In genomic region chr6:109013551-109014101, GRCh38 we compare ENCODE assay signal across 9 cellular contexts.
A peak's percentile ranks its signal among the peaks of the same experiment; 100 is the strongest.
DNase-seq lines count a peak whose midpoint lies in the region; ATAC-seq, FAIRE-seq and TF ChIP-seq lines count a peak whose summit lies in the region.
"Had no signal": no experiment of that assay in that cellular context is flagged by ENCODE, and none has a peak within 500 bp of the region (broad histone marks: within the 10 kb centered on the region; RNA-seq: fewer than 3 reads in every experiment).

No MANE protein-coding gene starts in this region.

- no peak for TF ChIP-seq POLR2A in adrenal gland (IDR thresholded peaks at IDR 0.05)
- no peak for TF ChIP-seq POLR2A in GM12891 (IDR thresholded peaks at IDR 0.05; ENCODE audit: low read depth, low read length)

- H3K36me3 Mint-ChIP-seq in CD4-positive, CD25-positive, alpha-beta regulatory T cell: peaks cover 4% of the 10 kb centered on the region

- no peaks in the 10 kb centered on the region for H3K9me3 ChIP-seq in CD4-positive, CD25-positive, alpha-beta regulatory T cell (ENCODE audit: control insufficient read depth in 2 of 2, low read length in 2 of 2)
- no peaks in the 10 kb centered on the region for H3K9me3 ChIP-seq in adrenal gland (replicated peaks in 1 of 3)
- no peaks in the 10 kb centered on the region for H3K9me3 ChIP-seq in neutrophil

- H3K27me3 Mint-ChIP-seq in CD4-positive, CD25-positive, alpha-beta regulatory T cell: peaks cover 6% of the 10 kb centered on the region

- peak overlapping the region; percentile 44 for H3K4me3 ChIP-seq in CD4-positive, CD25-positive, alpha-beta regulatory T cell (ENCODE audit: low read depth, low read length)
- H3K4me3 ChIP-seq in adrenal gland (no peak overlapping the region), neutrophil (ENCODE audit: low read depth in 1 of 2, low read length in 1 of 2) (no peak overlapping the region)
- H3K4me3 ChIP-seq: GM12878 had no signal

- no peak for ATAC-seq in CD4-positive, CD25-positive, alpha-beta regulatory T cell (ENCODE audit: low read depth in 2 of 2)
- no peak for ATAC-seq in GM19452 (IDR thresholded peaks at IDR 0.05; ENCODE audit: unreplicated experiment)
- ATAC-seq: GM12878 had no signal

- H3K27ac ChIP-seq in CD4-positive, CD25-positive, alpha-beta regulatory T cell (ENCODE audit: insufficient read depth, low read length, poor library complexity, severe bottlenecking): peak overlapping the region; percentile 62
- H3K27ac ChIP-seq in adrenal gland (peak overlapping the region in 3 of 5 donors; percentile 12 to 71 (median 39)), neutrophil (peak overlapping the region; percentile 51)

- peak overlapping the region; percentile 38 to 73 (median 66) for H3K4me3 Mint-ChIP-seq in CD4-positive, CD25-positive, alpha-beta regulatory T cell

- FAIRE-seq in GM12891 (lab: Jason Lieb, UNC): no peak
- FAIRE-seq: GM12878 had no signal

- H3K9me3 Mint-ChIP-seq in CD4-positive, CD25-positive, alpha-beta regulatory T cell: no peaks in the 10 kb centered on the region

- H3K4me1 ChIP-seq in CD4-positive, CD25-positive, alpha-beta regulatory T cell (ENCODE audit: control insufficient read depth, insufficient read depth, low read length, poor library complexity, severe bottlenecking): peaks cover 22% of the 10 kb centered on the region
- peaks cover 6 to 34% of the 10 kb centered on the region in 2 donors for H3K4me1 ChIP-seq in adrenal gland (replicated peaks in 1 of 2)
- peaks cover 17 to 20% of the 10 kb centered on the region in 2 experiments for H3K4me1 ChIP-seq in neutrophil (ENCODE audit: control insufficient read depth in 1 of 2, insufficient read depth in 1 of 2, low read depth in 1 of 2, low read length in 1 of 2)

- H3K4me1 Mint-ChIP-seq in CD4-positive, CD25-positive, alpha-beta regulatory T cell: peaks cover 12 to 58% (median 39%) of the 10 kb centered on the region in 4 donors

- intact Hi-C loops in adrenal gland (cut with DNase I): no loop called here
- intact Hi-C loops in head of caudate nucleus (cut with DNase I): loop anchor here (10.0 kb wide), 2 partner anchors 51 to 459 kb away; no protein-coding TSS in a partner anchor

- H3K27ac Mint-ChIP-seq in CD4-positive, CD25-positive, alpha-beta regulatory T cell: peak overlapping the region; percentile 78 to 91 (median 78)

- WGBS in adrenal gland, 4 donors: 17 to 27% (median 22%) methylated on average over 1 of the region's 1 CpG

- H3K27me3 ChIP-seq in CD4-positive, CD25-positive, alpha-beta regulatory T cell (ENCODE audit: control insufficient read depth, insufficient read depth, low read length): no peaks in the 10 kb centered on the region
- H3K27me3 ChIP-seq in adrenal gland (no peaks in the 10 kb centered on the region), neutrophil (no peaks in the 10 kb centered on the region)

- TF ChIP-seq CTCF in adrenal gland (IDR thresholded peaks at IDR 0.05): no peak
- TF ChIP-seq CTCF in neutrophil (IDR thresholded peaks at IDR 0.05): no peak

- DNase-seq in CD4-positive, CD25-positive, alpha-beta regulatory T cell: no peak
- DNase-seq in Kasumi-1 (lab: John Stamatoyannopoulos, UW) (peak; percentile 32 to 68), adrenal gland (no peak), head of caudate nucleus (no peak), GM12891 (ENCODE audit: insufficient read length, low spot score) (no peak)
- DNase-seq in activated CD4-positive, alpha-beta T cell treated with anti-CD3 and anti-CD28 coated beads for 48 hours: no peak

- H3K36me3 ChIP-seq in CD4-positive, CD25-positive, alpha-beta regulatory T cell (ENCODE audit: control insufficient read depth, insufficient read depth, low read length): no peaks in the 10 kb centered on the region
- no peaks in the 10 kb centered on the region for H3K36me3 ChIP-seq in adrenal gland (replicated peaks in 1 of 2)
- H3K36me3 ChIP-seq in neutrophil: no peaks in the 10 kb centered on the region

TF ChIP-seq in GM12891, 5 proteins besides CTCF, POLR2A, EP300 and RAD21:
- TF ChIP-seq PAX5 (IDR thresholded peaks at IDR 0.05; ENCODE audit: insufficient read depth, low read length, severe bottlenecking) (no peak), POU2F2 (IDR thresholded peaks at IDR 0.05; ENCODE audit: low read depth, low read length) (no peak), POLR2AphosphoS5 (IDR thresholded peaks at IDR 0.05; ENCODE audit: low read depth, low read length) (no peak), SPI1 (IDR thresholded peaks at IDR 0.05; ENCODE audit: low read depth, low read length) (no peak), TAF1 (IDR thresholded peaks at IDR 0.05; ENCODE audit: low read depth, low read length) (no peak)

Comparison
In these comparisons a context has a peak if more than half of its experiments do, and no peak if none do; other contexts are left out.
1. DNase-seq: peak in Kasumi-1 (2 of 2); none in CD4-positive, CD25-positive, alpha-beta regulatory T cell (0 of 3), adrenal gland (0 of 7), head of caudate nucleus (0 of 42), GM12891 (single experiment) and activated CD4-positive, alpha-beta T cell treated with anti-CD3 and anti-CD28 coated beads for 48 hours (single experiment).
2. Peak in every context shown above with its lines, with median percentiles within 50 percentile points of each other: H3K27ac ChIP-seq.